8 cellular contexts compared by ENCODE assay signal in genomic region chr1:26900815-26901511, GRCh38. TPM values are rescaled to one million over a fixed set of nuclear protein-coding genes. Genes with fewer than 3 reads are reported as not detected.
DNase-seq lines count a peak whose midpoint lies in the region; ATAC-seq lines count a peak whose summit lies in the region.

No MANE protein-coding gene starts in this region.

- DNase-seq in NOMO-1 (lab: John Stamatoyannopoulos, UW; ENCODE audit: unreplicated experiment in 2 of 2) (peak; percentile 8 to 44), NOMO-1 treated with dmso at 0.1 percent for 144 hours (lab: John Stamatoyannopoulos, UW; ENCODE audit: unreplicated experiment) (no peak), HuH-7.5 (ENCODE audit: low spot score) (no peak), SKM-1 (lab: John Stamatoyannopoulos, UW; ENCODE audit: unreplicated experiment) (no peak)
- no peak for DNase-seq in activated CD8-positive, alpha-beta T cell treated with anti-CD3 and anti-CD28 coated beads, Interleukin-2, amount 10 ng/mL, durations not matched to agents 7 days and 5 days

- H3K27me3 Mint-ChIP-seq in activated CD8-positive, alpha-beta T cell treated with anti-CD3 and anti-CD28 coated beads, Interleukin-2, amount 10 ng/mL, durations not matched to agents 7 days and 5 days (ENCODE audit: low read depth): no peaks in the 10 kb centered on the region

- peak overlapping the region; percentile 78 for H3K4me3 Mint-ChIP-seq in activated CD8-positive, alpha-beta T cell treated with anti-CD3 and anti-CD28 coated beads, Interleukin-2, amount 10 ng/mL, durations not matched to agents 7 days and 5 days

- no peaks in the 10 kb centered on the region for H3K9me3 ChIP-seq in iPS-18c (ENCODE audit: control insufficient read depth, insufficient read depth, low read length)
- no peaks in the 10 kb centered on the region for H3K9me3 ChIP-seq in stomach smooth muscle (ENCODE audit: control insufficient read depth in 2 of 2, low read length in 2 of 2)

- H3K27me3 ChIP-seq in stomach smooth muscle (ENCODE audit: control insufficient read depth in 1 of 2, insufficient read depth in 2 of 2, low read length in 2 of 2): no peaks in the 10 kb centered on the region

- H3K4me1 ChIP-seq in stomach smooth muscle (ENCODE audit: control insufficient read depth, insufficient read depth, low read length): peaks cover 21% of the 10 kb centered on the region

- H3K27ac Mint-ChIP-seq in activated CD8-positive, alpha-beta T cell treated with anti-CD3 and anti-CD28 coated beads, Interleukin-2, amount 10 ng/mL, durations not matched to agents 7 days and 5 days: peak overlapping the region; percentile 95

- H3K9me3 Mint-ChIP-seq in activated CD8-positive, alpha-beta T cell treated with anti-CD3 and anti-CD28 coated beads, Interleukin-2, amount 10 ng/mL, durations not matched to agents 7 days and 5 days (ENCODE audit: insufficient read depth): no peaks in the 10 kb centered on the region

- POLR2A ChIA-PET in activated CD8-positive, alpha-beta T cell treated with anti-CD3 and anti-CD28 coated beads, Interleukin-2, amount 10 ng/mL, durations not matched to agents 7 days and 5 days (lab: Charles Lee): interaction anchor here (0.7 to 3.8 kb wide), 15 partner anchors 8 to 325 kb away, joined by 3 to 70 read pairs (median 6); partner anchors contain the start of genes GPN2, NR0B2, NUDC and PIGV

- H3K4me1 Mint-ChIP-seq in activated CD8-positive, alpha-beta T cell treated with anti-CD3 and anti-CD28 coated beads, Interleukin-2, amount 10 ng/mL, durations not matched to agents 7 days and 5 days (ENCODE audit: low read depth): peaks cover 27% of the 10 kb centered on the region

- H3K9ac ChIP-seq in stomach smooth muscle (ENCODE audit: low read length in 2 of 2): peak overlapping the region; percentile 92 to 96

- H3K36me3 ChIP-seq in stomach smooth muscle (ENCODE audit: control insufficient read depth in 2 of 2, insufficient read depth in 2 of 2, low read length in 2 of 2): peaks cover 9 to 10% of the 10 kb centered on the region in 2 donors

- no peak for ATAC-seq in activated CD8-positive, alpha-beta T cell treated with anti-CD3 and anti-CD28 coated beads, Interleukin-2, amount 10 ng/mL, durations not matched to agents 7 days and 5 days
- no peak for ATAC-seq in HG03378 (IDR thresholded peaks at IDR 0.05; ENCODE audit: unreplicated experiment)

- CTCF ChIA-PET in activated CD8-positive, alpha-beta T cell treated with anti-CD3 and anti-CD28 coated beads, Interleukin-2, amount 10 ng/mL, durations not matched to agents 7 days and 5 days (lab: Charles Lee): interaction anchor here (0.7 to 1.7 kb wide), 7 partner anchors 11 to 299 kb away, joined by 3 to 6 read pairs (median 4); partner anchors contain the start of genes GPN2 and NUDC

- H3K4me3 ChIP-seq in iPS-18c (ENCODE audit: insufficient read depth, low read depth, low read length): peak overlapping the region; percentile 83; the same call in 1 of the 2 replicates
- H3K4me3 ChIP-seq in stomach smooth muscle (ENCODE audit: low read length in 2 of 2): peak overlapping the region; percentile 93 to 99

- peak overlapping the region; percentile 87 for H3K27ac ChIP-seq in stomach smooth muscle (ENCODE audit: low read length)

- peaks cover 15% of the 10 kb centered on the region for H3K36me3 Mint-ChIP-seq in activated CD8-positive, alpha-beta T cell treated with anti-CD3 and anti-CD28 coated beads, Interleukin-2, amount 10 ng/mL, durations not matched to agents 7 days and 5 days (ENCODE audit: low read depth)

RNA-seq across cellular contexts. Expression of gene GPATCH3, which starts 0.7 kb away (rescaled TPM):
- 10 to 100 TPM; 14.9 to 16.4 TPM for total RNA-seq in activated CD8-positive, alpha-beta T cell treated with anti-CD3 and anti-CD28 coated beads, Interleukin-2, amount 10 ng/mL, durations not matched to agents 7 days and 5 days

RNA-seq across cellular contexts. Expression of gene GPN2, which starts 10.9 kb away (rescaled TPM):
- 10 to 100 TPM; 28.9 to 32.8 TPM for total RNA-seq in activated CD8-positive, alpha-beta T cell treated with anti-CD3 and anti-CD28 coated beads, Interleukin-2, amount 10 ng/mL, durations not matched to agents 7 days and 5 days

RNA-seq across cellular contexts. Expression of gene NR0B2, which starts 12.8 kb away (rescaled TPM):
- total RNA-seq in activated CD8-positive, alpha-beta T cell treated with anti-CD3 and anti-CD28 coated beads, Interleukin-2, amount 10 ng/mL, durations not matched to agents 7 days and 5 days: not detected

RNA-seq across cellular contexts. Expression of gene NUDC, which starts 20.6 kb away (rescaled TPM):
- 10 to 100 TPM; 85.1 to 91.2 TPM for total RNA-seq in activated CD8-positive, alpha-beta T cell treated with anti-CD3 and anti-CD28 coated beads, Interleukin-2, amount 10 ng/mL, durations not matched to agents 7 days and 5 days

RNA-seq across cellular contexts. Expression of gene SFN, which starts 38.0 kb away (rescaled TPM):
- 1 to 10 TPM; 1.8 to 1.9 TPM for total RNA-seq in activated CD8-positive, alpha-beta T cell treated with anti-CD3 and anti-CD28 coated beads, Interleukin-2, amount 10 ng/mL, durations not matched to agents 7 days and 5 days

Comparison
In these comparisons a context has a peak if more than half of its experiments do, and no peak if none do; other contexts are left out.
1. DNase-seq: peak in NOMO-1 (2 of 2); none in NOMO-1 treated with dmso at 0.1 percent for 144 hours (single experiment), activated CD8-positive, alpha-beta T cell treated with anti-CD3 and anti-CD28 coated beads, Interleukin-2, amount 10 ng/mL, durations not matched to agents 7 days and 5 days (single experiment), HuH-7.5 (single experiment) and SKM-1 (single experiment).